ENCODE assay signal across 12 cellular contexts in genomic region chr10:61970182-61971015, GRCh38.
DNase-seq lines count a peak whose midpoint lies in the region; ATAC-seq and TF ChIP-seq lines count a peak whose summit lies in the region.
"Had no signal": no experiment of that assay in that cellular context is flagged by ENCODE, and none has a peak within 500 bp of the region (broad histone marks: within the 10 kb centered on the region; RNA-seq: fewer than 3 reads in every experiment).

No MANE protein-coding gene starts in this region.

- peak overlapping the region in 9 of 10 donors; percentile 13 to 71 (median 52) for H3K27ac ChIP-seq in heart right ventricle
- peak overlapping the region; percentile 60 for H3K27ac ChIP-seq in vagina

- no peak overlapping the region for H3K4me3 Mint-ChIP-seq in mesothelial cell of epicardium
- H3K4me3 Mint-ChIP-seq: CD8-positive, alpha-beta memory T cell had no signal

- H3K36me3 ChIP-seq in heart right ventricle (no peaks in the 10 kb centered on the region), vagina (no peaks in the 10 kb centered on the region)
- H3K36me3 ChIP-seq: ovary had no signal

- intact Hi-C loops in heart right ventricle (cut with DNase I) (loop anchor here in 3 of 10 donors (2.0 to 5.0 kb wide), 2 partner anchors 68 to 72 kb away; partner anchors contain the start of gene ARID5B (in 2 of the 3)), Right ventricle myocardium superior (cut with DNase I) (no loop called here), vagina (cut with DNase I) (no loop called here)

- ATAC-seq in heart right ventricle (peak in 1 of 8 donors; percentile 36), Right ventricle myocardium superior (ENCODE audit: poor library complexity) (no peak), HG02840 (IDR thresholded peaks at IDR 0.05; ENCODE audit: low FRiP score, unreplicated experiment) (no peak)
- ATAC-seq: stimulated activated naive CD8-positive, alpha-beta T cell treated with anti-CD3 and anti-CD28 coated beads, Interleukin-15, Interleukin-2, amounts not matched to agents 100 U/mL and 50 U/mL, for 24 hours had no signal

- peaks cover 75% of the 10 kb centered on the region for H3K4me1 Mint-ChIP-seq in mesothelial cell of epicardium

- H3K27ac Mint-ChIP-seq in mesothelial cell of epicardium: peak overlapping the region; percentile 89

- 62% methylated on average over 6 of the region's 6 CpGs for WGBS in heart right ventricle, 2 donors

- H3K9me3 ChIP-seq in heart right ventricle: peaks cover 0 to 10% (median 0%) of the 10 kb centered on the region in 11 donors
- H3K9me3 ChIP-seq in vagina: no peaks in the 10 kb centered on the region
- H3K9me3 ChIP-seq: ovary had no signal

- TF ChIP-seq POLR2A in vagina (IDR thresholded peaks at IDR 0.05): no peak

- peaks cover 10% of the 10 kb centered on the region for H3K36me3 Mint-ChIP-seq in mesothelial cell of epicardium

- peaks cover 3% of the 10 kb centered on the region for H3K9me3 Mint-ChIP-seq in mesothelial cell of epicardium
- H3K9me3 Mint-ChIP-seq: CD8-positive, alpha-beta memory T cell had no signal

- H3K27me3 ChIP-seq in heart right ventricle: no peaks in the 10 kb centered on the region
- no peaks in the 10 kb centered on the region for H3K27me3 ChIP-seq in vagina
- H3K27me3 ChIP-seq: ovary had no signal

- peaks cover 9 to 68% (median 45%) of the 10 kb centered on the region in 9 donors for H3K4me1 ChIP-seq in heart right ventricle
- H3K4me1 ChIP-seq in vagina: peaks cover 46% of the 10 kb centered on the region

- DNase-seq in heart right ventricle (no peak), Right ventricle myocardium superior (no peak), astrocyte of the hippocampus (ENCODE audit: low read depth, low spot score) (peak; percentile 34), mesothelial cell of epicardium (ENCODE audit: low spot score in 2 of 2, unreplicated experiment in 2 of 2) (no peak), vagina (ENCODE audit: extremely low spot score in 2 of 2) (no peak), NCI-H1417 (lab: John Stamatoyannopoulos, UW) (no peak)
- no peak for DNase-seq in activated T-cell treated with anti-CD3 and anti-CD28 coated beads, Interleukin-2, amount 50 U/mL, for 1 hour
- DNase-seq: activated CD4-positive, alpha-beta T cell treated with anti-CD3 and anti-CD28 coated beads for 48 hours; CD8-positive, alpha-beta memory T cell; stimulated activated naive CD8-positive, alpha-beta T cell treated with anti-CD3 and anti-CD28 coated beads, Interleukin-15, Interleukin-2, amounts not matched to agents 100 U/mL and 50 U/mL, for 24 hours had no signal

- no peak overlapping the region for H3K4me3 ChIP-seq in heart right ventricle
- no peak overlapping the region for H3K4me3 ChIP-seq in vagina
- H3K4me3 ChIP-seq: ovary had no signal

- H3K27me3 Mint-ChIP-seq in mesothelial cell of epicardium (ENCODE audit: low read depth): no peaks in the 10 kb centered on the region
- H3K27me3 Mint-ChIP-seq: CD8-positive, alpha-beta memory T cell had no signal

- TF ChIP-seq CTCF in heart right ventricle (IDR thresholded peaks at IDR 0.05) (no peak), mesothelial cell of epicardium (IDR thresholded peaks at IDR 0.05; ENCODE audit: unreplicated experiment) (no peak), vagina (IDR thresholded peaks at IDR 0.05) (no peak)
